Comparison of ENCODE assay signal across 8 cellular contexts in genomic region chr22:46674367-46674781, GRCh38. TPM values are rescaled to one million over a fixed set of nuclear protein-coding genes. Genes with fewer than 3 reads are reported as not detected.
DNase-seq lines count a peak whose midpoint lies in the region; ATAC-seq and TF ChIP-seq lines count a peak whose summit lies in the region.

No MANE protein-coding gene starts in this region.

- H3K4me1 ChIP-seq in left lung: peaks cover 0 to 11% of the 10 kb centered on the region in 2 donors

- DNase-seq in activated T-cell treated with anti-CD3 and anti-CD28 coated beads, Interleukin-2, amount 50 U/mL, for 24 hours: peak; percentile 93
- peak; percentile 55 to 89 for DNase-seq in left lung
- peak; percentile 83 for DNase-seq in stimulated activated CD8-positive, alpha-beta memory T cell treated with anti-CD3 and anti-CD28 coated beads, Interleukin-4, amount 100 ng/mL, for 24 hours (ENCODE audit: low read depth)
- no peak for DNase-seq in NCI-H2081 treated with DMSO at 0.1 percent for 48 hours (lab: John Stamatoyannopoulos, UW)
- no peak for DNase-seq in NCI-H1436 treated with DMSO at 0.1 percent for 48 hours (lab: John Stamatoyannopoulos, UW)
- no peak for DNase-seq in DMS79 (lab: John Stamatoyannopoulos, UW)

- no peaks in the 10 kb centered on the region for H3K27me3 Mint-ChIP-seq in activated T-cell treated with anti-CD3 and anti-CD28 coated beads, Interleukin-2, amount 50 U/mL, for 24 hours

- no peak overlapping the region for H3K4me3 ChIP-seq in left lung

- no peak for TF ChIP-seq CTCF in left lung (IDR thresholded peaks at IDR 0.05)

- peak overlapping the region; percentile 94 for H3K27ac Mint-ChIP-seq in activated T-cell treated with anti-CD3 and anti-CD28 coated beads, Interleukin-2, amount 50 U/mL, for 24 hours

- no peaks in the 10 kb centered on the region for H3K27me3 ChIP-seq in left lung

- H3K4me1 Mint-ChIP-seq in activated T-cell treated with anti-CD3 and anti-CD28 coated beads, Interleukin-2, amount 50 U/mL, for 24 hours (ENCODE audit: low read depth): peaks cover 56% of the 10 kb centered on the region

- intact Hi-C loops in left lung (cut with DNase I): no loop called here

- H3K36me3 Mint-ChIP-seq in activated T-cell treated with anti-CD3 and anti-CD28 coated beads, Interleukin-2, amount 50 U/mL, for 24 hours (ENCODE audit: low read depth): peaks cover 26% of the 10 kb centered on the region

- H3K27ac ChIP-seq in left lung: no peak overlapping the region

- ATAC-seq in HG02759 (IDR thresholded peaks at IDR 0.05; ENCODE audit: unreplicated experiment): peak; percentile 37
- peak; percentile 41 for ATAC-seq in left lung
- no peak for ATAC-seq in GM21515 (IDR thresholded peaks at IDR 0.05; ENCODE audit: unreplicated experiment)

- no peaks in the 10 kb centered on the region for H3K9me3 Mint-ChIP-seq in activated T-cell treated with anti-CD3 and anti-CD28 coated beads, Interleukin-2, amount 50 U/mL, for 24 hours

- H3K9me3 ChIP-seq in left lung: no peaks in the 10 kb centered on the region

- H3K36me3 ChIP-seq in left lung: peaks cover 0 to 82% of the 10 kb centered on the region in 2 donors

- peak overlapping the region; percentile 80 for H3K4me3 Mint-ChIP-seq in activated T-cell treated with anti-CD3 and anti-CD28 coated beads, Interleukin-2, amount 50 U/mL, for 24 hours

RNA-seq across cellular contexts. Expression of gene GRAMD4, which starts 54.2 kb away (rescaled TPM):
- 10 to 100 TPM; 61.8 to 78.2 TPM for total RNA-seq in left lung

Comparison
In these comparisons a context has a peak if more than half of its experiments do, and no peak if none do; other contexts are left out.
1. DNase-seq: peak in activated T-cell treated with anti-CD3 and anti-CD28 coated beads, Interleukin-2, amount 50 U/mL, for 24 hours (single experiment), left lung (2 of 2) and stimulated activated CD8-positive, alpha-beta memory T cell treated with anti-CD3 and anti-CD28 coated beads, Interleukin-4, amount 100 ng/mL, for 24 hours (single experiment); none in NCI-H2081 treated with DMSO at 0.1 percent for 48 hours (single experiment), NCI-H1436 treated with DMSO at 0.1 percent for 48 hours (single experiment) and DMS79 (single experiment).